21 cellular contexts compared by ENCODE assay signal in genomic region chr22:35621446-35621845, GRCh38. TPM values are rescaled to one million over a fixed set of nuclear protein-coding genes. Genes with fewer than 3 reads are reported as not detected.
DNase-seq lines count a peak whose midpoint lies in the region; ATAC-seq and TF ChIP-seq lines count a peak whose summit lies in the region.
"Had no signal": no experiment of that assay in that cellular context is flagged by ENCODE, and none has a peak within 500 bp of the region (broad histone marks: within the 10 kb centered on the region; RNA-seq: fewer than 3 reads in every experiment).

No MANE protein-coding gene starts in this region.

- DNase-seq in right atrium auricular region (ENCODE audit: low spot score) (no peak), left ventricle myocardium superior (no peak), fibroblast of the aortic adventitia (ENCODE audit: low read depth) (peak; percentile 43), prostate gland (ENCODE audit: low spot score) (no peak), uterus (no peak), MG63 (no peak), kidney glomerular epithelial cell (lab: John Stamatoyannopoulos, UW) (no peak)
- DNase-seq: ACHN; activated CD4-positive, alpha-beta T cell treated with anti-CD3 and anti-CD28 coated beads, Interleukin-2, amount 10 ng/mL, durations not matched to agents 7 days and 5 days; activated naive CD8-positive, alpha-beta T cell treated with anti-CD3 and anti-CD28 coated beads for 36 hours; effector memory CD4-positive, alpha-beta T cell; EL; glutamatergic neuron; H7; NCI-H446 treated with DMSO at 0.1 percent for 48 hours; stimulated activated naive CD8-positive, alpha-beta T cell treated with anti-CD3 and anti-CD28 coated beads, Interleukin-15, amount 100 ng/mL, for 72 hours; T-helper 1 cell had no signal

- 85% methylated on average over 5 of the region's 5 CpGs for WGBS in prostate gland

- no peaks in the 10 kb centered on the region for H3K36me3 ChIP-seq in right atrium auricular region
- H3K36me3 ChIP-seq in prostate gland: no peaks in the 10 kb centered on the region
- no peaks in the 10 kb centered on the region for H3K36me3 ChIP-seq in uterus
- H3K36me3 ChIP-seq in MG63: no peaks in the 10 kb centered on the region
- H3K36me3 ChIP-seq: neutrophil, SJSA1 had no signal

- H3K4me1 ChIP-seq in right atrium auricular region (peaks cover 0 to 45% of the 10 kb centered on the region in 2 donors), prostate gland (replicated peaks) (peaks cover 11% of the 10 kb centered on the region), uterus (peaks cover 0 to 9% of the 10 kb centered on the region in 2 donors)

- H3K27me3 ChIP-seq in right atrium auricular region: no peaks in the 10 kb centered on the region
- no peaks in the 10 kb centered on the region for H3K27me3 ChIP-seq in prostate gland (replicated peaks; ENCODE audit: insufficient read depth)
- H3K27me3 ChIP-seq in uterus: no peaks in the 10 kb centered on the region
- no peaks in the 10 kb centered on the region for H3K27me3 ChIP-seq in MG63

- ATAC-seq in left ventricle myocardium superior: no peak
- no peak for ATAC-seq in HG03097 (IDR thresholded peaks at IDR 0.05; ENCODE audit: low FRiP score, unreplicated experiment)
- ATAC-seq: stimulated activated naive CD8-positive, alpha-beta T cell treated with anti-CD3 and anti-CD28 coated beads, Interleukin-15, amount 100 ng/mL, for 72 hours had no signal

- H3K9me3 ChIP-seq in right atrium auricular region (no peaks in the 10 kb centered on the region), prostate gland (no peaks in the 10 kb centered on the region), uterus (no peaks in the 10 kb centered on the region), MG63 (no peaks in the 10 kb centered on the region)
- H3K9me3 ChIP-seq: neutrophil, SJSA1 had no signal

- TF ChIP-seq CTCF in right atrium auricular region (IDR thresholded peaks at IDR 0.05) (no peak), fibroblast of the aortic adventitia (IDR thresholded peaks at IDR 0.05; ENCODE audit: insufficient read depth, low read length) (no peak), prostate gland (IDR thresholded peaks at IDR 0.05) (no peak), uterus (IDR thresholded peaks at IDR 0.05) (no peak)

- no peak overlapping the region for H3K4me3 ChIP-seq in right atrium auricular region
- no peak overlapping the region for H3K4me3 ChIP-seq in fibroblast of the aortic adventitia (ENCODE audit: low read depth, low read length)
- H3K4me3 ChIP-seq in prostate gland: no peak overlapping the region
- H3K4me3 ChIP-seq in uterus: no peak overlapping the region
- H3K4me3 ChIP-seq in MG63: no peak overlapping the region
- H3K4me3 ChIP-seq: SJSA1 had no signal

- no peak for TF ChIP-seq POLR2A in prostate gland (IDR thresholded peaks at IDR 0.05)
- no peak for TF ChIP-seq POLR2A in uterus (IDR thresholded peaks at IDR 0.05)

- peak overlapping the region; percentile 81 to 92 for H3K27ac ChIP-seq in right atrium auricular region
- H3K27ac ChIP-seq in prostate gland: peak overlapping the region; percentile 54 to 66
- peak overlapping the region; percentile 15 to 74 for H3K27ac ChIP-seq in uterus
- H3K27ac ChIP-seq: neutrophil, SJSA1 had no signal

- intact Hi-C loops in left ventricle myocardium superior (cut with micrococcal nuclease): loop anchor here (5.0 kb wide), 1 partner anchor 189 kb away; no protein-coding TSS in a partner anchor
- intact Hi-C loops in prostate gland (cut with DNase I): no loop called here
- intact Hi-C loops in uterus (cut with DNase I; ENCODE audit: low total_unique reads): loop anchor here (10.0 kb wide), 1 partner anchor 303 kb away; no protein-coding TSS in a partner anchor

RNA-seq across cellular contexts. Expression of gene MB, which starts 4.3 kb away (rescaled TPM):
- 1,000 to 10,000 TPM; 6,650 to 9,762 TPM for total RNA-seq in right atrium auricular region
- 17,299 TPM for total RNA-seq in left ventricle myocardium superior
- not detected in 2 replicates for total RNA-seq in fibroblast of the aortic adventitia (ENCODE audit: low replicate concordance)
- total RNA-seq in prostate gland: 10 to 100 TPM in 1 of 2 donors, 1 to 10 TPM in 1; 9.9 to 71.8 TPM
- 1 to 10 TPM in 2 of 4 donors, not detected in 2; 1.8 to 2.5 TPM for total RNA-seq in uterus
- 2.3 and 6.3 TPM in 2 replicates for total RNA-seq in MG63 (2014; rRNA removed; shearing (Covaris generic); ENCODE audit: low replicate concordance)
- total RNA-seq: activated naive CD8-positive, alpha-beta T cell treated with anti-CD3 and anti-CD28 coated beads for 36 hours; renal cortical epithelial cell; SJSA1 had no signal

RNA-seq across cellular contexts. Expression of gene APOL6, which starts 26.8 kb away (rescaled TPM):
- total RNA-seq in right atrium auricular region: 1 to 10 TPM; 7.5 to 8.5 TPM
- total RNA-seq in left ventricle myocardium superior: 5.2 TPM
- 29.4 and 33.1 TPM in 2 replicates for total RNA-seq in fibroblast of the aortic adventitia (ENCODE audit: low replicate concordance)
- total RNA-seq in prostate gland: 10 to 100 TPM in 1 of 2 donors, 1 to 10 TPM in 1; 8.7 to 14.6 TPM
- total RNA-seq in uterus: 10 to 100 TPM in 2 of 4 donors, 1 to 10 TPM in 2; 5.3 to 19.8 (median 13.0) TPM
- 8.5 and 9.9 TPM in 2 replicates for total RNA-seq in MG63 (2014; rRNA removed; shearing (Covaris generic); ENCODE audit: low replicate concordance)

Comparison
In these comparisons a context has a peak if more than half of its experiments do, and no peak if none do; other contexts are left out.
1. RNA of gene MB, which starts 4.3 kb away (total RNA-seq): 17,299 TPM in left ventricle myocardium superior (single experiment) and 6,650 to 9,762 TPM in right atrium auricular region; 9.9 to 71.8 TPM in prostate gland, 2.3 to 6.3 TPM in MG63, 1.8 to 2.5 TPM in uterus and not detected in fibroblast of the aortic adventitia; every median in the first group is over 10 times any median in the second.
2. Peak in every context shown above with its lines, with median percentiles within 50 percentile points of each other: H3K27ac ChIP-seq.